Comparison of ENCODE assay signal across 1 cellular context in genomic region chr2:126698991-126699390, GRCh38.
TF ChIP-seq lines count a peak whose summit lies in the region.

No MANE protein-coding gene starts in this region.

TF ChIP-seq in K562, 482 proteins besides CTCF, POLR2A, EP300 and RAD21:
- TF ChIP-seq ZNF316 (IDR thresholded peaks at IDR 0.05) (0 out of 2 replicates have a peak, but pooled peaks have one; percentile 18), POLR2G (IDR thresholded peaks at IDR 0.05; ENCODE audit: low read depth, low read length) (peak; percentile 35; the same call in 1 of the 2 replicates), SMARCC2 (IDR thresholded peaks at IDR 0.05; ENCODE audit: low read depth) (no peak), SIN3A (IDR thresholded peaks at IDR 0.05; ENCODE audit: borderline replicate concordance in 2 of 2, control insufficient read depth in 1 of 2, low read depth in 2 of 2, low read length in 2 of 2) (no peak)
TF ChIP-seq in K562: peak in this region for 2.
